8 cellular contexts compared by ENCODE assay signal in the genomic region with DNA sequence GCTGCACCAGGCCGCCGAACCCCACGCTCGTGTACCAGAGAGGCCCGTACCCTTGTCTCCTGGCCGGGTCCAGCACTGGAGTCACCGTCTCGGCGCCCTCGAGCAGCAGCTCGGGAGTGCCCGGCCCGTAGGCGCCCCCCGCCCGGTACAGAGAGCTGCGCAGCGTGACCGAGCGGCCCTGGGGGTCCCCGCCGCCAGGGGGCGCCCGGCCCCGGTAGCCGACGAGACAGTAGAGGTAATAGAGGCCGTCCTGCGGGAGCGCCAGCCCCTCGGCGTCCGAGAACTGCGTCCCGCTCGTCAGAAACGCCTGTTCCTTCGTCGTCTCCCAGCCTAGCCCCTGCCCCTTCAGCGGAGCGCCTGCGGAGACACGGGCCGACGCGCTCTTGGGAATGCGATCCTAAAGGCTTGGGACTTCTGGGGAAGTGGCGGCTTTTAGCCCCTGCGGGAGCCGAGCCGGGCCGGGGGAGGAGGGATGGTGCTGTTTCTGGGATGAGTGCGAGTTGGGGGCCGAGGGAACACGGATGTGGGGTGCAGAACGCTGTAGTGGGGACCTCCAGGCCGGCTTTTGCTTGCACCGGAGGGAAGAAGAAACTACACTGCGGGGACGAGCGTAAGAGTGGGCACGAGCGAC. TPM values are rescaled to one million over a fixed set of nuclear protein-coding genes. Genes with fewer than 3 reads are reported as not detected.
DNase-seq lines count a peak whose midpoint lies in the region; TF ChIP-seq lines count a peak whose summit lies in the region.

No MANE protein-coding gene starts in this region.

- no peaks in the 10 kb centered on the region for H4K20me1 ChIP-seq in neural progenitor cell (ENCODE audit: low read depth)

- H3K9me3 ChIP-seq in neural progenitor cell (ENCODE audit: low read depth) (no peaks in the 10 kb centered on the region), stomach smooth muscle (ENCODE audit: control insufficient read depth in 2 of 2, low read length in 2 of 2) (no peaks in the 10 kb centered on the region)

- H3K36me3 ChIP-seq in neural progenitor cell (no peaks in the 10 kb centered on the region), stomach smooth muscle (ENCODE audit: control insufficient read depth in 2 of 2, insufficient read depth in 2 of 2, low read length in 2 of 2) (no peaks in the 10 kb centered on the region)

- H3K27me3 ChIP-seq in neural progenitor cell (peaks cover 9% of the 10 kb centered on the region), stomach smooth muscle (ENCODE audit: control insufficient read depth in 1 of 2, insufficient read depth in 2 of 2, low read length in 2 of 2) (no peaks in the 10 kb centered on the region)

- peak overlapping the region; percentile 95 for H3K4me3 Mint-ChIP-seq in neural progenitor cell

- peak overlapping the region; percentile 87 for H2AFZ ChIP-seq in neural progenitor cell (replicated peaks)

- no peak overlapping the region for H3K27ac ChIP-seq in neural progenitor cell
- H3K27ac ChIP-seq in stomach smooth muscle (ENCODE audit: low read length), result peak overlapping the region; percentile 79

- no peaks in the 10 kb centered on the region for H3K9me3 Mint-ChIP-seq in neural progenitor cell

- H3K36me3 Mint-ChIP-seq in neural progenitor cell, result no peaks in the 10 kb centered on the region

- H3K27me3 Mint-ChIP-seq in neural progenitor cell (ENCODE audit: insufficient read depth, low read depth), result peaks cover 17% of the 10 kb centered on the region

- no peaks in the 10 kb centered on the region for H3K79me2 ChIP-seq in neural progenitor cell (ENCODE audit: low read depth)

- H3K4me3 ChIP-seq in Jurkat, Clone E6-1 (ENCODE audit: low read length), result peak overlapping the region; percentile 86
- H3K4me3 ChIP-seq in foreskin fibroblast (ENCODE audit: low read depth in 1 of 2, low read length in 2 of 2) (peak overlapping the region; percentile 69 to 91), neural progenitor cell (peak overlapping the region; percentile 69), stomach smooth muscle (ENCODE audit: low read length in 2 of 2) (peak overlapping the region; percentile 92 to 94)

- peak overlapping the region; percentile 94 for H3K4me2 ChIP-seq in neural progenitor cell

- H3K27ac Mint-ChIP-seq in neural progenitor cell, result peak overlapping the region; percentile 90

- no peaks in the 10 kb centered on the region for H3F3A ChIP-seq in neural progenitor cell (ENCODE audit: low read depth)

- DNase-seq in COLO668 (lab: John Stamatoyannopoulos, UW; ENCODE audit: unreplicated experiment), result peak; percentile 58
- peak; percentile 84 for DNase-seq in GM20000 (ENCODE audit: low spot score)
- peak; percentile 67 for DNase-seq in Jurkat, Clone E6-1 (ENCODE audit: low read depth, low spot score)
- peak; percentile 78 for DNase-seq in RPMI7951 (ENCODE audit: low read depth)
- DNase-seq in activated effector memory CD4-positive, alpha-beta T cell treated with Interleukin-2 at 50 U/mL for 16 hours, result peak; percentile 83
- DNase-seq in foreskin fibroblast, result peak; percentile 67 to 91
- DNase-seq in neural progenitor cell (ENCODE audit: low spot score), result peak; percentile 93

- peak overlapping the region; percentile 44 for H3K9ac ChIP-seq in neural progenitor cell
- peak overlapping the region; percentile 88 to 91 for H3K9ac ChIP-seq in stomach smooth muscle (ENCODE audit: low read length in 2 of 2)

- H3K4me1 ChIP-seq in neural progenitor cell (peaks cover 11% of the 10 kb centered on the region), stomach smooth muscle (ENCODE audit: control insufficient read depth, insufficient read depth, low read length) (peaks cover 19% of the 10 kb centered on the region)

- TF ChIP-seq CTCF in GM20000 (IDR thresholded peaks at IDR 0.05; ENCODE audit: extremely low read depth, missing control alignments) (peak; percentile 95), foreskin fibroblast (IDR thresholded peaks at IDR 0.05; ENCODE audit: low read depth, low read length) (peak; percentile 96), neural progenitor cell (IDR thresholded peaks at IDR 0.05) (peak; percentile 96)

- peaks cover 15% of the 10 kb centered on the region for H3K4me1 Mint-ChIP-seq in neural progenitor cell

RNA-seq across cellular contexts. Expression of a gene that starts 1.3 kb away (rescaled TPM):
- 10.3 TPM for polyA plus RNA-seq in Jurkat, Clone E6-1 (2012; ENCODE audit: insufficient read depth, insufficient read length)
- not detected in 2 replicates for total RNA-seq in RPMI7951 (2014; rRNA removed; shearing (Covaris generic))
- 0.15 TPM in 1 of 2 replicates, not detected in the other for total RNA-seq in neural progenitor cell (ENCODE audit: low replicate concordance)

RNA-seq across cellular contexts. Expression of a gene that starts 5.2 kb away (rescaled TPM):
- 18.1 TPM for polyA plus RNA-seq in Jurkat, Clone E6-1 (2012; ENCODE audit: insufficient read depth, insufficient read length)
- total RNA-seq in RPMI7951 (2014; rRNA removed; shearing (Covaris generic)), result not detected in 2 replicates
- not detected in 2 replicates for total RNA-seq in neural progenitor cell (ENCODE audit: low replicate concordance)

RNA-seq across cellular contexts. Expression of a gene that starts 5.6 kb away (rescaled TPM):
- not detected for polyA plus RNA-seq in Jurkat, Clone E6-1 (2012; ENCODE audit: insufficient read depth, insufficient read length)
- 1.7 TPM in 2 replicates for total RNA-seq in RPMI7951 (2014; rRNA removed; shearing (Covaris generic))
- total RNA-seq in neural progenitor cell (ENCODE audit: low replicate concordance), result 0.19 TPM in 1 of 2 replicates, not detected in the other

RNA-seq across cellular contexts. Expression of a gene that starts 8.8 kb away (rescaled TPM):
- 6.4 TPM for polyA plus RNA-seq in Jurkat, Clone E6-1 (2012; ENCODE audit: insufficient read depth, insufficient read length)
- not detected in 2 replicates for total RNA-seq in RPMI7951 (2014; rRNA removed; shearing (Covaris generic))
- not detected in 2 replicates for total RNA-seq in neural progenitor cell (ENCODE audit: low replicate concordance)

RNA-seq across cellular contexts. Expression of a gene that starts 11.9 kb away (rescaled TPM):
- 2.9 TPM for polyA plus RNA-seq in Jurkat, Clone E6-1 (2012; ENCODE audit: insufficient read depth, insufficient read length)
- 0.36 TPM in 1 of 2 replicates, not detected in the other for total RNA-seq in RPMI7951 (2014; rRNA removed; shearing (Covaris generic))
- total RNA-seq in neural progenitor cell (ENCODE audit: low replicate concordance), result not detected in 2 replicates
